In genomic region chr7:109945820-109946518, GRCh38 we compare ENCODE assay signal across 28 cellular contexts.
"Had no signal": no experiment of that assay in that cellular context is flagged by ENCODE, and none has a peak within 500 bp of the region (broad histone marks: within the 10 kb centered on the region; RNA-seq: fewer than 3 reads in every experiment).

No MANE protein-coding gene starts in this region.

- H3K4me3 ChIP-seq: coronary artery, dorsolateral prefrontal cortex, esophagus muscularis mucosa, gastrocnemius medialis, heart right ventricle, hepatocyte had no signal

- H3K27ac Mint-ChIP-seq: activated CD8-positive, alpha-beta T cell treated with anti-CD3 and anti-CD28 coated beads for 36 hours; activated naive CD8-positive, alpha-beta T cell; activated T-helper 17 cell treated with anti-CD3 and anti-CD28 coated beads, Interleukin-2, amount 50 U/mL, for 72 hours; dendritic cell treated with granulocyte-macrophage colony-stimulating factor and Interleukin-4, amounts not matched to agents 40 ng/mL and 50 ng/mL, for 4 days; WTC11 had no signal

- H3K4me1 ChIP-seq: esophagus muscularis mucosa, foreskin keratinocyte, gastrocnemius medialis, heart right ventricle had no signal

- H3K4me1 Mint-ChIP-seq: activated T-helper 17 cell treated with anti-CD3 and anti-CD28 coated beads, Interleukin-2, amount 50 U/mL, for 72 hours; central memory CD8-positive, alpha-beta T cell had no signal

- H2AFZ ChIP-seq: hepatocyte had no signal

- H3K27me3 Mint-ChIP-seq: activated CD8-positive, alpha-beta T cell treated with anti-CD3 and anti-CD28 coated beads for 36 hours; activated T-helper 17 cell treated with anti-CD3 and anti-CD28 coated beads, Interleukin-2, amount 50 U/mL, for 72 hours; central memory CD8-positive, alpha-beta T cell; dendritic cell treated with granulocyte-macrophage colony-stimulating factor and Interleukin-4, amounts not matched to agents 40 ng/mL and 50 ng/mL, for 4 days had no signal

- H3K79me2 ChIP-seq: hepatocyte had no signal

- H3K36me3 Mint-ChIP-seq: activated naive CD8-positive, alpha-beta T cell had no signal

- ATAC-seq: activated CD8-positive, alpha-beta T cell treated with anti-CD3 and anti-CD28 coated beads for 36 hours; activated T-cell treated with anti-CD3 and anti-CD28 coated beads, Interleukin-2, amount 50 U/mL, for 4 hours; activated T-helper 17 cell treated with anti-CD3 and anti-CD28 coated beads, Interleukin-2, amount 50 U/mL, for 72 hours; foreskin keratinocyte; gastrocnemius medialis; heart right ventricle; WTC11 had no signal

- H3K4me2 ChIP-seq: hepatocyte had no signal

- H3K4me3 Mint-ChIP-seq: activated CD8-positive, alpha-beta T cell treated with anti-CD3 and anti-CD28 coated beads for 36 hours; activated naive CD8-positive, alpha-beta T cell; activated T-cell treated with anti-CD3 and anti-CD28 coated beads, Interleukin-2, amount 50 U/mL, for 4 hours; activated T-helper 17 cell treated with anti-CD3 and anti-CD28 coated beads, Interleukin-2, amount 50 U/mL, for 72 hours; central memory CD8-positive, alpha-beta T cell; dendritic cell treated with granulocyte-macrophage colony-stimulating factor and Interleukin-4, amounts not matched to agents 40 ng/mL and 50 ng/mL, for 4 days; WTC11 had no signal

- DNase-seq: activated CD4-positive, alpha-beta T cell treated with anti-CD3 and anti-CD28 coated beads for 48 hours; activated CD4-positive, alpha-beta T cell treated with anti-CD3 and anti-CD28 coated beads, Interleukin-2, amount 50 U/mL, for 1 hour; activated CD4-positive, alpha-beta T cell treated with anti-CD3 and anti-CD28 coated beads, Interleukin-2, amount 50 U/mL, for 48 hours; activated CD8-positive, alpha-beta memory T cell treated with anti-CD3 and anti-CD28 coated beads for 24 hours; activated CD8-positive, alpha-beta T cell treated with anti-CD3 and anti-CD28 coated beads for 36 hours; activated effector memory CD4-positive, alpha-beta T cell treated with Interleukin-2 at 50 U/mL for 16 hours; activated gamma-delta T cell treated with Interleukin-2 at 50 U/mL for 16 hours; activated naive CD4-positive, alpha-beta T cell treated with anti-CD3 and anti-CD28 coated beads, Interleukin-2, amount 50 U/mL, for 16 hours; activated naive CD4-positive, alpha-beta T cell treated with Interleukin-2 at 50 U/mL for 16 hours; activated T-cell treated with anti-CD3 and anti-CD28 coated beads, Interleukin-2, amount 50 U/mL, for 4 hours; amniotic stem cell; anterior cingulate cortex; brain microvascular endothelial cell; dorsolateral prefrontal cortex; effector memory CD4-positive, alpha-beta T cell; erythroblast; foreskin keratinocyte; gastrocnemius medialis; heart right ventricle; T-helper 2 cell had no signal

- H3K9me3 Mint-ChIP-seq: activated CD8-positive, alpha-beta T cell treated with anti-CD3 and anti-CD28 coated beads for 36 hours; activated T-cell treated with anti-CD3 and anti-CD28 coated beads, Interleukin-2, amount 50 U/mL, for 4 hours had no signal

- H3K9me3 ChIP-seq: esophagus muscularis mucosa, gastrocnemius medialis had no signal

- H3K36me3 ChIP-seq: brain microvascular endothelial cell, esophagus muscularis mucosa, gastrocnemius medialis, heart right ventricle had no signal

- H3K27me3 ChIP-seq: brain microvascular endothelial cell, esophagus muscularis mucosa, foreskin keratinocyte, gastrocnemius medialis, heart right ventricle, hepatocyte had no signal

- H3K27ac ChIP-seq: brain microvascular endothelial cell, coronary artery, dorsolateral prefrontal cortex, esophagus muscularis mucosa, foreskin keratinocyte, gastrocnemius medialis, heart right ventricle, hepatocyte had no signal
